In genomic region chr1:192937128-192937527, GRCh38 we compare ENCODE assay signal across 24 cellular contexts.
DNase-seq lines count a peak whose midpoint lies in the region; ATAC-seq, FAIRE-seq and TF ChIP-seq lines count a peak whose summit lies in the region.
"Had no signal": no experiment of that assay in that cellular context is flagged by ENCODE, and none has a peak within 500 bp of the region (broad histone marks: within the 10 kb centered on the region; RNA-seq: fewer than 3 reads in every experiment).

No MANE protein-coding gene starts in this region.

- WGBS in GM12878 (ENCODE audit: insufficient coverage, insufficient replicate concordance, low lambda C conversion rate, missing lambda C conversion rate), result 90% methylated on average over 1 of the region's 1 CpG
- 56 to 78% methylated on average over 1 of the region's 1 CpG for WGBS in upper lobe of left lung, 2 donors

- POLR2A ChIA-PET in GM12878 (lab: Charles Lee), result no interaction called here
- POLR2A ChIA-PET in naive thymus-derived CD4-positive, alpha-beta T cell (lab: Charles Lee), result no interaction called here

- no peaks in the 10 kb centered on the region for H3K9me3 Mint-ChIP-seq in activated T-cell treated with anti-CD3 and anti-CD28 coated beads, Interleukin-2, amount 50 U/mL, for 24 hours
- H3K9me3 Mint-ChIP-seq in naive thymus-derived CD4-positive, alpha-beta T cell, result no peaks in the 10 kb centered on the region

- H3K27ac Mint-ChIP-seq in activated T-cell treated with anti-CD3 and anti-CD28 coated beads, Interleukin-2, amount 50 U/mL, for 24 hours, result peak overlapping the region; percentile 22
- H3K27ac Mint-ChIP-seq in naive thymus-derived CD4-positive, alpha-beta T cell, result no peak overlapping the region

- H3K9ac ChIP-seq in GM12878 (ENCODE audit: control insufficient read depth, insufficient read depth, low read length), result no peak overlapping the region
- H3K9ac ChIP-seq: SK-N-SH had no signal

- no peak for DNase-seq in activated T-cell treated with anti-CD3 and anti-CD28 coated beads, Interleukin-2, amount 50 U/mL, for 24 hours
- DNase-seq in activated T-cell treated with anti-CD3 and anti-CD28 coated beads, Interleukin-2, amount 50 U/mL, for 48 hours, result no peak
- DNase-seq in GM12878 (ENCODE audit: low read depth, low spot score), result no peak
- no peak for DNase-seq in naive thymus-derived CD4-positive, alpha-beta T cell
- DNase-seq in upper lobe of left lung, result no peak
- DNase-seq in GM03348 (ENCODE audit: low spot score), result no peak
- DNase-seq in GM12892 (ENCODE audit: insufficient read length), result no peak
- DNase-seq: COR-L47, DMS 273 treated with DMSO at 0.1 percent for 48 hours, DMS79 treated with DMSO at 0.1 percent for 48 hours, GOT3, IMR-90, NCI-H1105 treated with DMSO at 0.1 percent for 48 hours, NCI-H1694 treated with DMSO at 0.1 percent for 48 hours, NCI-H2081 treated with DMSO at 0.1 percent for 48 hours, NCI-H2171 treated with DMSO at 0.1 percent for 48 hours, NCI-H524 treated with DMSO at 0.1 percent for 48 hours, NCI-H82, SIG-M5, SK-N-SH had no signal

- no peaks in the 10 kb centered on the region for H4K20me1 ChIP-seq in GM12878 (ENCODE audit: control insufficient read depth, insufficient read depth)

- TF ChIP-seq POLR2A in GM12878 (IDR thresholded peaks at IDR 0.05; ENCODE audit: low read depth, low read length), result no peak
- no peak for TF ChIP-seq POLR2A in upper lobe of left lung (IDR thresholded peaks at IDR 0.05)
- no peak for TF ChIP-seq POLR2A in GM12892 (IDR thresholded peaks at IDR 0.05; ENCODE audit: low read depth, low read length)

- no TSS peak for BruUV-seq in GM12878 (replicated peaks; lab: Mats Ljungman, UMichigan)

- no peak overlapping the region for H3K4me3 ChIP-seq in GM12878
- H3K4me3 ChIP-seq in naive thymus-derived CD4-positive, alpha-beta T cell (ENCODE audit: low read length), result no peak overlapping the region
- H3K4me3 ChIP-seq in upper lobe of left lung, result no peak overlapping the region

- CTCF ChIA-PET in GM12878 (lab: Yijun Ruan, JAX), result no interaction called here
- CTCF ChIA-PET in naive thymus-derived CD4-positive, alpha-beta T cell (lab: Charles Lee), result interaction anchor here (0.6 kb wide), 1 partner anchor 10 kb away, joined by 3 read pairs; no protein-coding TSS in a partner anchor

- peak; percentile 23; the same call in 1 of the 3 replicates for ATAC-seq in GM12878
- ATAC-seq in naive thymus-derived CD4-positive, alpha-beta T cell, result peak; percentile 41
- ATAC-seq in upper lobe of left lung (ENCODE audit: low FRiP score in 2 of 2), result no peak
- ATAC-seq in GM19455 (IDR thresholded peaks at IDR 0.05; ENCODE audit: unreplicated experiment), result no peak
- ATAC-seq: HCT116, Panc1 had no signal

- H3K27me3 ChIP-seq in GM12878 (replicated peaks in 1 of 2; ENCODE audit: control insufficient read depth in 2 of 2, insufficient read depth in 2 of 2, low read length in 1 of 2), result no peaks in the 10 kb centered on the region
- H3K27me3 ChIP-seq in naive thymus-derived CD4-positive, alpha-beta T cell (ENCODE audit: control insufficient read depth in 2 of 2, insufficient read depth in 2 of 2, low read length in 2 of 2), result no peaks in the 10 kb centered on the region
- H3K27me3 ChIP-seq in upper lobe of left lung, result no peaks in the 10 kb centered on the region

- H3K36me3 ChIP-seq in GM12878 (ENCODE audit: control insufficient read depth in 2 of 2, insufficient read depth in 2 of 2, low read length in 1 of 2), result no peaks in the 10 kb centered on the region
- H3K36me3 ChIP-seq in naive thymus-derived CD4-positive, alpha-beta T cell (ENCODE audit: control insufficient read depth in 2 of 3, insufficient read depth in 3 of 3, low read length in 3 of 3), result no peaks in the 10 kb centered on the region
- no peaks in the 10 kb centered on the region for H3K36me3 ChIP-seq in upper lobe of left lung

- FAIRE-seq in GM12878 (lab: Jason Lieb, UNC) (no peak), GM12892 (lab: Jason Lieb, UNC) (no peak)
- FAIRE-seq: GM12891 had no signal

- H3K27me3 Mint-ChIP-seq in activated T-cell treated with anti-CD3 and anti-CD28 coated beads, Interleukin-2, amount 50 U/mL, for 24 hours, result no peaks in the 10 kb centered on the region
- no peaks in the 10 kb centered on the region for H3K27me3 Mint-ChIP-seq in naive thymus-derived CD4-positive, alpha-beta T cell

- intact Hi-C loops in GM12878 (cut with micrococcal nuclease; ENCODE audit: unreplicated experiment), result no loop called here
- intact Hi-C loops in naive thymus-derived CD4-positive, alpha-beta T cell (cut with micrococcal nuclease), result no loop called here

- H3K9me3 ChIP-seq in GM12878 (replicated peaks; ENCODE audit: control insufficient read depth, insufficient read depth, low read length) (no peaks in the 10 kb centered on the region), upper lobe of left lung (no peaks in the 10 kb centered on the region)
- H3K9me3 ChIP-seq in naive thymus-derived CD4-positive, alpha-beta T cell (ENCODE audit: control insufficient read depth in 2 of 3, low read length in 3 of 3), result no peaks in the 10 kb centered on the region
- H3K9me3 ChIP-seq: SK-N-SH had no signal

- H3K4me3 Mint-ChIP-seq in activated T-cell treated with anti-CD3 and anti-CD28 coated beads, Interleukin-2, amount 50 U/mL, for 24 hours, result no peak overlapping the region
- H3K4me3 Mint-ChIP-seq in naive thymus-derived CD4-positive, alpha-beta T cell, result no peak overlapping the region

- H3K4me1 Mint-ChIP-seq in activated T-cell treated with anti-CD3 and anti-CD28 coated beads, Interleukin-2, amount 50 U/mL, for 24 hours (ENCODE audit: low read depth), result peaks cover 21% of the 10 kb centered on the region
- peaks cover 0 to 20% (median 0%) of the 10 kb centered on the region in 7 donors for H3K4me1 Mint-ChIP-seq in naive thymus-derived CD4-positive, alpha-beta T cell

- in situ Hi-C loops in GM12878 (cut with MboI), result no loop called here

- RAD21 ChIA-PET in GM12878 (lab: Charles Lee; ENCODE audit: unreplicated experiment), result no interaction called here

- H3K27ac ChIP-seq in GM12878 (ENCODE audit: control insufficient read depth, insufficient read depth), result no peak overlapping the region
- no peak overlapping the region for H3K27ac ChIP-seq in naive thymus-derived CD4-positive, alpha-beta T cell (ENCODE audit: low read depth, low read length)
- peak overlapping the region in 3 of 4 donors; percentile 0 to 52 (median 5) for H3K27ac ChIP-seq in upper lobe of left lung

- TF ChIP-seq CTCF in GM12878 (IDR thresholded peaks at IDR 0.05 in 2 of 3, conservative IDR thresholded peaks at IDR 0.05 in 1 of 3; ENCODE audit: control insufficient read depth in 2 of 3, extremely low read depth in 1 of 3, insufficient read depth in 1 of 3, low read depth in 3 of 3, low read length in 3 of 3) (no peak), upper lobe of left lung (IDR thresholded peaks at IDR 0.05) (no peak)

- no peaks in the 10 kb centered on the region; the same call in 1 of the 2 replicates for H3K4me1 ChIP-seq in GM12878 (ENCODE audit: control insufficient read depth, insufficient read depth, low read length)
- H3K4me1 ChIP-seq in naive thymus-derived CD4-positive, alpha-beta T cell (ENCODE audit: control insufficient read depth in 2 of 2, insufficient read depth in 2 of 2, low read length in 2 of 2), result no peaks in the 10 kb centered on the region
- H3K4me1 ChIP-seq in upper lobe of left lung, result peaks cover 0 to 4% (median 0%) of the 10 kb centered on the region in 4 donors

- no peaks in the 10 kb centered on the region for H3K36me3 Mint-ChIP-seq in activated T-cell treated with anti-CD3 and anti-CD28 coated beads, Interleukin-2, amount 50 U/mL, for 24 hours (ENCODE audit: low read depth)
- no peaks in the 10 kb centered on the region for H3K36me3 Mint-ChIP-seq in naive thymus-derived CD4-positive, alpha-beta T cell

- H3K4me2 ChIP-seq in GM12878 (ENCODE audit: control insufficient read depth, insufficient read depth), result no peak overlapping the region
- H3K4me2 ChIP-seq: SK-N-SH had no signal

- TF ChIP-seq RAD21 in GM12878 (IDR thresholded peaks at IDR 0.05; ENCODE audit: insufficient read depth, low read depth, low read length), result no peak

- no peak for TF ChIP-seq EP300 in GM12878 (IDR thresholded peaks at IDR 0.05; ENCODE audit: borderline replicate concordance in 1 of 2, control insufficient read depth in 1 of 2, low read depth in 2 of 2, low read length in 2 of 2)
- no peak for TF ChIP-seq EP300 in upper lobe of left lung (IDR thresholded peaks at IDR 0.05)

- H2AFZ ChIP-seq in GM12878 (ENCODE audit: control insufficient read depth, low read depth, low read length), result no peak overlapping the region

- SMC1A ChIA-PET in GM12878 (lab: Charles Lee; ENCODE audit: uncharacterized antibody, unreplicated experiment), result interaction anchor here (1.4 kb wide), 1 partner anchor 10 kb away, joined by 4 read pairs; no protein-coding TSS in a partner anchor

- no peaks in the 10 kb centered on the region for H3K79me2 ChIP-seq in GM12878 (ENCODE audit: control insufficient read depth, insufficient read depth, low read length)

TF ChIP-seq in GM12878, 131 proteins besides CTCF, POLR2A, EP300 and RAD21:
- TF ChIP-seq CHD2 (IDR thresholded peaks at IDR 0.05; ENCODE audit: borderline replicate concordance, low read depth, low read length), result no peak
- TF ChIP-seq FOXK2 (IDR thresholded peaks at IDR 0.05), result no peak
- TF ChIP-seq, protein P1, sequence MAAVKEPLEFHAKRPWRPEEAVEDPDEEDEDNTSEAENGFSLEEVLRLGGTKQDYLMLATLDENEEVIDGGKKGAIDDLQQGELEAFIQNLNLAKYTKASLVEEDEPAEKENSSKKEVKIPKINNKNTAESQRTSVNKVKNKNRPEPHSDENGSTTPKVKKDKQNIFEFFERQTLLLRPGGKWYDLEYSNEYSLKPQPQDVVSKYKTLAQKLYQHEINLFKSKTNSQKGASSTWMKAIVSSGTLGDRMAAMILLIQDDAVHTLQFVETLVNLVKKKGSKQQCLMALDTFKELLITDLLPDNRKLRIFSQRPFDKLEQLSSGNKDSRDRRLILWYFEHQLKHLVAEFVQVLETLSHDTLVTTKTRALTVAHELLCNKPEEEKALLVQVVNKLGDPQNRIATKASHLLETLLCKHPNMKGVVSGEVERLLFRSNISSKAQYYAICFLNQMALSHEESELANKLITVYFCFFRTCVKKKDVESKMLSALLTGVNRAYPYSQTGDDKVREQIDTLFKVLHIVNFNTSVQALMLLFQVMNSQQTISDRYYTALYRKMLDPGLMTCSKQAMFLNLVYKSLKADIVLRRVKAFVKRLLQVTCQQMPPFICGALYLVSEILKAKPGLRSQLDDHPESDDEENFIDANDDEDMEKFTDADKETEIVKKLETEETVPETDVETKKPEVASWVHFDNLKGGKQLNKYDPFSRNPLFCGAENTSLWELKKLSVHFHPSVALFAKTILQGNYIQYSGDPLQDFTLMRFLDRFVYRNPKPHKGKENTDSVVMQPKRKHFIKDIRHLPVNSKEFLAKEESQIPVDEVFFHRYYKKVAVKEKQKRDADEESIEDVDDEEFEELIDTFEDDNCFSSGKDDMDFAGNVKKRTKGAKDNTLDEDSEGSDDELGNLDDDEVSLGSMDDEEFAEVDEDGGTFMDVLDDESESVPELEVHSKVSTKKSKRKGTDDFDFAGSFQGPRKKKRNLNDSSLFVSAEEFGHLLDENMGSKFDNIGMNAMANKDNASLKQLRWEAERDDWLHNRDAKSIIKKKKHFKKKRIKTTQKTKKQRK (IDR thresholded peaks at IDR 0.05; ENCODE audit: low read depth, low read length), result no peak

Comparison
In these comparisons a context has a peak if more than half of its experiments do, and no peak if none do; other contexts are left out.
1. ATAC-seq: peak in GM12878 (single experiment) and naive thymus-derived CD4-positive, alpha-beta T cell (single experiment); none in upper lobe of left lung (0 of 2) and GM19455 (single experiment).
2. H3K27ac ChIP-seq: peak in upper lobe of left lung (3 of 4); none in GM12878 (single experiment) and naive thymus-derived CD4-positive, alpha-beta T cell (single experiment).